ENCODE assay signal across 2 cellular contexts in genomic region chr12:106174876-106175275, GRCh38.
TF ChIP-seq lines count a peak whose summit lies in the region.

No MANE protein-coding gene starts in this region.

TF ChIP-seq in HepG2, 621 proteins besides CTCF, POLR2A, EP300 and RAD21:
- TF ChIP-seq ONECUT2 (CRISPR knock-in tag; IDR thresholded peaks at IDR 0.05) = peak; percentile 55; the same call in 1 of the 2 replicates
- no peak for TF ChIP-seq ARNT2 (CRISPR knock-in tag; IDR thresholded peaks at IDR 0.05; ENCODE audit: low read depth)
- TF ChIP-seq ZNF160 (CRISPR knock-in tag; IDR thresholded peaks at IDR 0.05) = no peak
- TF ChIP-seq ZNF574 (CRISPR knock-in tag; IDR thresholded peaks at IDR 0.05) = no peak
- no peak for TF ChIP-seq PLSCR1 (CRISPR knock-in tag; IDR thresholded peaks at IDR 0.05; ENCODE audit: borderline replicate concordance)
- TF ChIP-seq GATA4 (IDR thresholded peaks at IDR 0.05; ENCODE audit: borderline replicate concordance, low read depth) = no peak
- no peak for TF ChIP-seq ZGPAT (CRISPR knock-in tag; IDR thresholded peaks at IDR 0.05)
- TF ChIP-seq ZNF207 (IDR thresholded peaks at IDR 0.05; ENCODE audit: borderline replicate concordance) = no peak

TF ChIP-seq in H1, 55 proteins besides CTCF, POLR2A, EP300 and RAD21:
- TF ChIP-seq ATF2 (IDR thresholded peaks at IDR 0.05; ENCODE audit: low read length) = no peak
